ENCODE assay signal across 6 cellular contexts in genomic region chrX:2675657-2676200, GRCh38. TPM values are rescaled to one million over a fixed set of nuclear protein-coding genes. Genes with fewer than 3 reads are reported as not detected.
DNase-seq lines count a peak whose midpoint lies in the region; ATAC-seq, FAIRE-seq and TF ChIP-seq lines count a peak whose summit lies in the region.
"Not testable (repeated sequence)": the region's sequence is repeated elsewhere in the genome, so short reads cannot be mapped to it uniquely, and the experiment has no call there.

No MANE protein-coding gene starts in this region.

- not testable (repeated sequence) for H3K79me2 ChIP-seq in astrocyte (ENCODE audit: insufficient read depth, low read length)

- not testable (repeated sequence) for H3K9me1 ChIP-seq in IMR-90 (ENCODE audit: insufficient read depth, low read length)

- not testable (repeated sequence) for H2BK20ac ChIP-seq in IMR-90 (ENCODE audit: low read depth, low read length)

- H2BK5ac ChIP-seq in IMR-90 (ENCODE audit: low read depth, low read length, poor library complexity, severe bottlenecking), result not testable (repeated sequence)

- not testable (repeated sequence) for H3K9me3 ChIP-seq in A549; IMR-90 (ENCODE audit: control insufficient read depth, insufficient read depth, low read length); astrocyte (ENCODE audit: insufficient read depth, low read depth, low read length)

- not testable (repeated sequence) for TF ChIP-seq CTCF in A549 (IDR thresholded peaks at IDR 0.05); IMR-90 (conservative IDR thresholded peaks at IDR 0.05; ENCODE audit: low read depth, low read length); astrocyte (IDR thresholded peaks at IDR 0.05; ENCODE audit: insufficient read depth, low read depth, low read length); fibroblast of pulmonary artery (IDR thresholded peaks at IDR 0.05; ENCODE audit: low read length, missing control alignments)

- not testable (repeated sequence) for H3K4me3 ChIP-seq in A549; IMR-90 (ENCODE audit: insufficient read depth, low read depth, low read length); astrocyte (ENCODE audit: insufficient read depth, low read depth, low read length); fibroblast of pulmonary artery (replicated peaks; ENCODE audit: low read depth, low read length)

- not testable (repeated sequence) for TF ChIP-seq EP300 in A549 (IDR thresholded peaks at IDR 0.05)

- H3K4me1 ChIP-seq in A549 (peaks cover 32% of the 10 kb centered on the region), IMR-90 (ENCODE audit: control insufficient read depth, insufficient read depth, low read length) (peaks cover 13% of the 10 kb centered on the region), astrocyte (ENCODE audit: insufficient read depth, low read length) (peaks cover 22% of the 10 kb centered on the region)

- not testable (repeated sequence) for BruUV-seq in IMR-90 (replicated peaks; lab: Mats Ljungman, UMichigan)

- not testable (repeated sequence) for H3K27ac Mint-ChIP-seq in astrocyte (ENCODE audit: unreplicated experiment)

- not testable (repeated sequence) for H3K79me1 ChIP-seq in IMR-90 (ENCODE audit: low read depth in 1 of 2, low read length in 2 of 2)

- H4K91ac ChIP-seq in IMR-90 (ENCODE audit: insufficient read depth, low read depth, low read length), result not testable (repeated sequence)

- not testable (repeated sequence) for H2BK120ac ChIP-seq in IMR-90 (ENCODE audit: low read depth, low read length)

- not testable (repeated sequence) for H2AK9ac ChIP-seq in IMR-90 (replicated peaks; ENCODE audit: low read depth, low read length, poor library complexity)

- not testable (repeated sequence) for DNase-seq in A549 (ENCODE audit: low read depth in 1 of 2, low spot score in 1 of 2)
- peak; percentile 8 for DNase-seq in IMR-90
- DNase-seq in astrocyte (ENCODE audit: low read depth), result peak; percentile 33
- peak; percentile 21 for DNase-seq in fibroblast of pulmonary artery (ENCODE audit: low read depth)
- DNase-seq in mesenteric fat pad (ENCODE audit: low spot score), result peak; percentile 18
- DNase-seq in renal cortical epithelial cell (ENCODE audit: low read depth), result peak; percentile 35

- H3K4ac ChIP-seq in IMR-90 (ENCODE audit: low read depth, low read length), result not testable (repeated sequence)

- not testable (repeated sequence) for H3K27me3 ChIP-seq in IMR-90 (ENCODE audit: control insufficient read depth, insufficient read depth, low read length); astrocyte (ENCODE audit: insufficient read depth, low read length)

- peak overlapping the region; percentile 76; the same call in 2 of the 3 replicates for H3K4me2 ChIP-seq in A549
- H3K4me2 ChIP-seq in IMR-90 (ENCODE audit: low read depth, low read length); astrocyte (ENCODE audit: low read length): not testable (repeated sequence)

- not testable (repeated sequence) for H3K4me3 Mint-ChIP-seq in astrocyte (ENCODE audit: unreplicated experiment)

- not testable (repeated sequence) for H3K36me3 Mint-ChIP-seq in astrocyte (ENCODE audit: low read depth, unreplicated experiment)

- not testable (repeated sequence) for H2AFZ ChIP-seq in IMR-90 (replicated peaks; ENCODE audit: low read length, poor library complexity); astrocyte (ENCODE audit: low read depth, low read length)

- H3K18ac ChIP-seq in IMR-90 (ENCODE audit: low read depth, low read length), result not testable (repeated sequence)

- H3K27ac ChIP-seq in A549, result peak overlapping the region in 1 of 2 experiments; percentile 60; a peak in 1 of 6 replicates
- H3K27ac ChIP-seq in IMR-90 (ENCODE audit: insufficient read depth, low read length); astrocyte (ENCODE audit: low read depth, low read length): not testable (repeated sequence)

- not testable (repeated sequence) for TF ChIP-seq RAD21 in A549 (conservative IDR thresholded peaks at IDR 0.05 in 1 of 2, IDR thresholded peaks at IDR 0.05 in 1 of 2); IMR-90 (IDR thresholded peaks at IDR 0.05; ENCODE audit: low read length)

- WGBS in A549 (ENCODE audit: missing lambda C conversion rate), result 83% methylated on average over 7 of the region's 7 CpGs
- WGBS in IMR-90 (ENCODE audit: extremely low coverage in 2 of 2, insufficient read length in 1 of 2), 2 experiments, result no CpG with 5 or more reads among the region's 7 CpGs

- in situ Hi-C loops in IMR-90 (cut with MboI; ENCODE audit: low sequenced_read_pairs), result not testable (repeated sequence)

- TF ChIP-seq POLR2A in A549 (IDR thresholded peaks at IDR 0.05; ENCODE audit: low read length); IMR-90 (IDR thresholded peaks at IDR 0.05; ENCODE audit: low read depth, low read length): not testable (repeated sequence)

- not testable (repeated sequence) for FAIRE-seq in A549 (lab: Jason Lieb, UNC); astrocyte (lab: Jason Lieb, UNC)

- not testable (repeated sequence) for H3K56ac ChIP-seq in IMR-90 (ENCODE audit: extremely low read depth, insufficient read depth, low read length)

- H2AK5ac ChIP-seq in IMR-90 (ENCODE audit: low read depth, low read length), result not testable (repeated sequence)

- dilution Hi-C loops in IMR-90 (cut with HindIII; ENCODE audit: low sequenced_read_pairs, unreplicated experiment), result not testable (repeated sequence)

- not testable (repeated sequence) for H3K23ac ChIP-seq in IMR-90 (ENCODE audit: low read depth, low read length)

- H2BK15ac ChIP-seq in IMR-90 (ENCODE audit: low read depth, low read length), result not testable (repeated sequence)

- not testable (repeated sequence) for ATAC-seq in A549; IMR-90 (ENCODE audit: low read depth)

- intact Hi-C loops in IMR-90 (cut with micrococcal nuclease), result not testable (repeated sequence)

- H3K4me1 Mint-ChIP-seq in astrocyte (ENCODE audit: low read depth, unreplicated experiment), result peaks cover 16% of the 10 kb centered on the region

- H3K9ac ChIP-seq in IMR-90 (ENCODE audit: low read depth, low read length); astrocyte (ENCODE audit: low read length): not testable (repeated sequence)

- CTCF ChIA-PET in A549 (lab: Yijun Ruan, JAX); IMR-90 (lab: Yijun Ruan, JAX): not testable (repeated sequence)

- not testable (repeated sequence) for H4K20me1 ChIP-seq in IMR-90 (ENCODE audit: insufficient read depth, low read length); astrocyte (ENCODE audit: insufficient read depth, low read length)

- not testable (repeated sequence) for H3K36me3 ChIP-seq in IMR-90 (ENCODE audit: control insufficient read depth, insufficient read depth, low read length); astrocyte (ENCODE audit: insufficient read depth, low read length)

- H3K9me3 Mint-ChIP-seq in astrocyte (ENCODE audit: unreplicated experiment), result not testable (repeated sequence)

- H4K5ac ChIP-seq in IMR-90 (ENCODE audit: low read depth, low read length), result not testable (repeated sequence)

- not testable (repeated sequence) for H3K27me3 Mint-ChIP-seq in astrocyte (ENCODE audit: low read depth, unreplicated experiment)

- not testable (repeated sequence) for H3K14ac ChIP-seq in IMR-90 (replicated peaks; ENCODE audit: low read depth, low read length)

- POLR2A ChIA-PET in A549 (lab: Yijun Ruan, JAX); IMR-90 (lab: Charles Lee; ENCODE audit: unreplicated experiment): not testable (repeated sequence)

- not testable (repeated sequence) for H4K8ac ChIP-seq in IMR-90 (ENCODE audit: low read depth in 2 of 2, low read length in 2 of 2)

RNA-seq across cellular contexts. Expression of gene CD99, which starts 15.4 kb away (rescaled TPM):
- 111 and 136 TPM in 2 replicates for polyA plus RNA-seq in A549 (2011; rRNA removed)
- polyA plus RNA-seq in A549 (2012; cell fraction: cytosol; rRNA removed), result 237 and 240 TPM in 2 replicates
- polyA plus RNA-seq in A549 (2012; cell fraction: nucleus; rRNA removed), result 129 and 130 TPM in 2 replicates
- 172 to 199 TPM (median 176 TPM) in 3 replicates for polyA plus RNA-seq in A549 (2017; fragmentation: RNase III; extraction: RNeasy Plus Mini Kit Qiagen cat#74134 plus additional on column Dnase treatment)
- polyA minus RNA-seq in A549 (2011; rRNA and poly(A)+ RNA removed), result 71.0 and 74.8 TPM in 2 replicates
- total RNA-seq in IMR-90 (2012; rRNA removed), result 102 and 107 TPM in 2 replicates
- polyA plus RNA-seq in IMR-90 (2012; rRNA removed), result 369 and 477 TPM in 2 replicates
- 472 and 612 TPM in 2 replicates for polyA plus RNA-seq in IMR-90 (2012; cell fraction: cytosol; rRNA removed)
- polyA plus RNA-seq in IMR-90 (2012; cell fraction: nucleus; rRNA removed; ENCODE audit: low replicate concordance), result 114 and 169 TPM in 2 replicates
- total RNA-seq in astrocyte, result 436 and 448 TPM in 2 replicates
- 398 TPM for total RNA-seq in mesenteric fat pad
- 41.2 and 52.8 TPM in 2 replicates for total RNA-seq in renal cortical epithelial cell
